18 cellular contexts compared by ENCODE assay signal in genomic region chr2:16129716-16130540, GRCh38.
DNase-seq lines count a peak whose midpoint lies in the region; ATAC-seq and TF ChIP-seq lines count a peak whose summit lies in the region.
"Had no signal": no experiment of that assay in that cellular context is flagged by ENCODE, and none has a peak within 500 bp of the region (broad histone marks: within the 10 kb centered on the region; RNA-seq: fewer than 3 reads in every experiment).

No MANE protein-coding gene starts in this region.

- no peak overlapping the region for H3K27ac ChIP-seq in vagina
- H3K27ac ChIP-seq: BLaER1, C4-2B had no signal

- H3K27me3 ChIP-seq in vagina = no peaks in the 10 kb centered on the region
- H3K27me3 ChIP-seq: BLaER1 had no signal

- no peak for TF ChIP-seq CTCF in vagina (IDR thresholded peaks at IDR 0.05)

- TF ChIP-seq POLR2A in vagina (IDR thresholded peaks at IDR 0.05) = no peak

- H3K36me3 ChIP-seq in vagina = no peaks in the 10 kb centered on the region
- H3K36me3 ChIP-seq: BLaER1 had no signal

- no peaks in the 10 kb centered on the region for H3K9me3 ChIP-seq in vagina
- H3K9me3 ChIP-seq: BLaER1 had no signal

- intact Hi-C loops in vagina (cut with DNase I) = no loop called here

- H3K4me3 ChIP-seq in vagina = no peak overlapping the region
- H3K4me3 ChIP-seq: BLaER1, GM12878, GM23338 had no signal

- peak; percentile 97 for DNase-seq in SK-N-DZ (ENCODE audit: low spot score)
- peak; percentile 5 for DNase-seq in ecto neural progenitor cell (ENCODE audit: low spot score)
- peak; percentile 5 for DNase-seq in mucosa of gallbladder (ENCODE audit: low spot score)
- DNase-seq in vagina (ENCODE audit: extremely low spot score in 2 of 2) = peak; percentile 16 to 28
- no peak for DNase-seq in NK-92 (lab: John Stamatoyannopoulos, UW; ENCODE audit: unreplicated experiment)
- no peak for DNase-seq in OCI-M1 (lab: John Stamatoyannopoulos, UW)
- DNase-seq: CD4-positive, CD25-positive, alpha-beta regulatory T cell; CD8-positive, alpha-beta memory T cell; DMS 273 treated with DMSO at 0.1 percent for 48 hours; EL; GDM1; H9 had no signal

- no peaks in the 10 kb centered on the region for H3K4me1 ChIP-seq in vagina
- H3K4me1 ChIP-seq: BLaER1 had no signal

- ATAC-seq in GM18868 (IDR thresholded peaks at IDR 0.05; ENCODE audit: unreplicated experiment) = no peak
- ATAC-seq: GM12878, GM23338, HCT116 had no signal

Comparison
In these comparisons a context has a peak if more than half of its experiments do, and no peak if none do; other contexts are left out.
1. DNase-seq: peak in SK-N-DZ (single experiment), ecto neural progenitor cell (single experiment), mucosa of gallbladder (single experiment) and vagina (2 of 2); none in NK-92 (single experiment) and OCI-M1 (single experiment).